In the genomic region with DNA sequence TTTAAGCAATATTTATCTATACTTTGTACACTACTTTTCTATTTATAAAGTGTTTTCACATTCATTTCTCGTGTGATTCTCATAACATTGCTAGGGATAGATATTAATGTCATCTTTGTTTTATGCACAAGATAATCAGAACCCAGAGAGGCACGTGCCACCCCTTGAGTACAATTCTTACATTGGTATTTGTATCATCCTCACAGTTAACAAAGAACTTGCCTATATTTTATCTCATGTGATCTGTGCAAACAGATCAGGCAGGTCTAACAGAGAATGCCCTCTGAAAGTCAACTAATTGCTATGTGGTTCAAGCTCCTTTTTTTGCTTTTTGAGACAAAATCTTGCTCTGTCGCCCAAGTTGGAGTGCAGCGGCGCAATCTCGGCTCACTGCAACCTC, we compare ENCODE assay signal across 20 cellular contexts.
"Had no signal": no experiment of that assay in that cellular context is flagged by ENCODE, and none has a peak within 500 bp of the region (broad histone marks: within the 10 kb centered on the region; RNA-seq: fewer than 3 reads in every experiment).

No MANE protein-coding gene starts in this region.

- ATAC-seq: effector memory CD8-positive, alpha-beta T cell; esophagus mucosa; foreskin keratinocyte; gastrocnemius medialis; gastroesophageal sphincter; heart left ventricle; heart right ventricle had no signal

- DNase-seq: colonic mucosa; cortex of kidney; dermis blood vessel endothelial cell; dorsolateral prefrontal cortex; effector CD4-positive, alpha-beta T cell; effector CD8-positive, alpha-beta T cell; effector memory CD4-positive, alpha-beta T cell; effector memory CD8-positive, alpha-beta T cell; endodermal cell; erythroblast; esophagus squamous epithelium; foreskin fibroblast; foreskin keratinocyte; gastrocnemius medialis; glutamatergic neuron; head of caudate nucleus; heart left ventricle; heart right ventricle had no signal
